Comparison of ENCODE assay signal across 1 cellular context in genomic region chr11:68030318-68031135, GRCh38.
A peak's percentile ranks its signal among the peaks of the same experiment; 100 is the strongest.
TF ChIP-seq lines count a peak whose summit lies in the region.

Gene NDUFS8, plus strand, starts transcription at chr11:68030681. Its CDS starts 1,471 bp downstream, at chr11:68032152.

TF ChIP-seq in H1, 55 proteins besides CTCF, POLR2A, EP300 and RAD21 (continued from another document):
- TF ChIP-seq ZNF274 (IDR thresholded peaks at IDR 0.05; ENCODE audit: borderline replicate concordance, extremely low read depth, low read length) (no peak), SP2 (IDR thresholded peaks at IDR 0.05; ENCODE audit: low read length) (peak; percentile 73), RBBP5 (IDR thresholded peaks at IDR 0.05; ENCODE audit: borderline replicate concordance, low read depth, low read length) (0 out of 2 replicates have a peak, but pooled peaks have one; percentile 71), CHD1 (IDR thresholded peaks at IDR 0.05; ENCODE audit: low read depth, low read length) (no peak), SRF (IDR thresholded peaks at IDR 0.05; ENCODE audit: low read depth, low read length) (no peak), POU5F1 (IDR thresholded peaks at IDR 0.05; ENCODE audit: low read depth, low read length) (no peak), TAF7 (optimal IDR thresholded peaks at IDR 0.05; ENCODE audit: borderline replicate concordance, low read depth, low read length) (peak; percentile 66), BCL11A (IDR thresholded peaks at IDR 0.05; ENCODE audit: low read depth in 2 of 2, low read length in 2 of 2) (no peak), SP4 (IDR thresholded peaks at IDR 0.05; ENCODE audit: low read length) (no peak), ATF2 (IDR thresholded peaks at IDR 0.05; ENCODE audit: low read length) (no peak), POLR2AphosphoS5 (IDR thresholded peaks at IDR 0.05; ENCODE audit: low read depth, low read length) (peak; percentile 72), CBX8 (IDR thresholded peaks at IDR 0.05; ENCODE audit: borderline replicate concordance, low read depth, low read length) (no peak), HDAC2 (IDR thresholded peaks at IDR 0.05; ENCODE audit: borderline replicate concordance in 1 of 2, low read depth in 2 of 2, low read length in 2 of 2) (0 out of 4 replicates have a peak, but pooled peaks of 1 of the 2 experiments have one; percentile 65), GTF2F1 (IDR thresholded peaks at IDR 0.05; ENCODE audit: borderline replicate concordance, low read depth, low read length) (no peak), TBP (IDR thresholded peaks at IDR 0.05; ENCODE audit: low read depth, low read length) (peak; percentile 83), CHD2 (IDR thresholded peaks at IDR 0.05; ENCODE audit: low read length) (peak; percentile 78), BRCA1 (IDR thresholded peaks at IDR 0.05; ENCODE audit: low read depth, low read length) (no peak), KDM4A (IDR thresholded peaks at IDR 0.05; ENCODE audit: low read depth, low read length, severe bottlenecking) (peak; percentile 66), KDM5A (IDR thresholded peaks at IDR 0.05; ENCODE audit: low read length) (peak; percentile 48; the same call in 1 of the 2 replicates), KDM1A (IDR thresholded peaks at IDR 0.05; ENCODE audit: borderline replicate concordance, low read length) (no peak), MAX (IDR thresholded peaks at IDR 0.05) (peak; percentile 24; the same call in 1 of the 2 replicates), SIX5 (IDR thresholded peaks at IDR 0.05; ENCODE audit: low read depth, low read length) (no peak), SIRT6 (IDR thresholded peaks at IDR 0.05; ENCODE audit: low read length) (no peak), RNF2 (IDR thresholded peaks at IDR 0.05; ENCODE audit: borderline replicate concordance, low read depth, low read length, missing control alignments, poor library complexity, severe bottlenecking) (no peak), JUN (IDR thresholded peaks at IDR 0.05; ENCODE audit: low read depth, low read length) (no peak), CHD7 (IDR thresholded peaks at IDR 0.05; ENCODE audit: insufficient replicate concordance, low read length) (no peak), ASH2L (IDR thresholded peaks at IDR 0.05; ENCODE audit: low read length) (peak; percentile 81), BACH1 (IDR thresholded peaks at IDR 0.05; ENCODE audit: low read length) (no peak), GABPA (IDR thresholded peaks at IDR 0.05; ENCODE audit: borderline replicate concordance, insufficient read depth, low read length) (no peak), CTBP2 (IDR thresholded peaks at IDR 0.05; ENCODE audit: borderline replicate concordance, insufficient read depth, insufficient read length, low read length) (no peak), JUND (IDR thresholded peaks at IDR 0.05; ENCODE audit: low read length) (no peak), ATF3 (IDR thresholded peaks at IDR 0.05; ENCODE audit: insufficient read depth, low read depth, low read length) (no peak), TAF1 (IDR thresholded peaks at IDR 0.05; ENCODE audit: low read depth, low read length) (peak; percentile 81), YY1 (IDR thresholded peaks at IDR 0.05; ENCODE audit: low read depth, low read length) (peak; percentile 95)
